In the genomic region with DNA sequence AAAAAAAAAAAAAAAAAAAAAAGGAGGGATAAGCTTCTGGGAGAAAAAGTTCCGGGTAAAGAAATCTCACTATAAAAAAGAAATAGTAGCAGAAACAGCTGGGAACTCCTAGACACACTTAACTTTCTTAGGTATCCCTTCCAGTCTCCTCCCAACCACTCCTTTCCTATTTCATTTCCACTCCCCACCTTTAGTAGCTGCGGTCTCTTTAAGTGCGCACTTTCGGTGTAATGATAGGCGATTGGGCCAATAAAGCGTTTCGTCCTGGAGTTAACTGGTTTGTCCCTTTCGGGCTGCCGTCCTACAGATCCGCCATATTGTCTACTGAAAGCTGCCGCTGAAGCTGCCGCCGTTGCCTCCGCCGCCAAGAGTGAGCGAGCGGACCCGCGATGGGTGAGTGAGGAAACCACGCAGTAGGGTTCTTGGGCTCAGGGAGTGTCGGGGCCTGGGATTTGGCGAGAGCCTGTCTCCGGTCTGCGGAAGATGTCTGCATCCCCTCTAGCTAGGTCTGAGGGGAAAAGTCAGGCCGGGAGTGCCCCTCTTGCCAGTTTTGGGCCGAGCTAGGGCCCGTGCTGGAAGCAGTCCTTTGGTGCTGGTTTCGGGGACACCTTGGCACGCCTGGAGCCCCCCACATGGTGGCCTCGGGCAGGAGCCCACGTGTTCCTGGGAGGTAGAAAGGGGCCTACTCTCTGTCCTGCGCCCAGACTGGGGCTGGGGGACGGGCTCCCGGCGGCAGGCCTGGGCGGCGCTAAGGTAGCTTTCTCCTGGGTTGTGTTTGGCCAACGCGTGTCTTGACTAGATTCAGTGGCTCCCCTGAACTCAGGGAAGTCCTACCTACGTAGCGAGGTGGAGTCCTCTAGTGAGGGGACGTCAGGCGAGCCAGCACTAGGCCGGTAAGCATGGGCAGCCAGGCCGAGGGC, we compare ENCODE assay signal across 8 cellular contexts. TPM values are rescaled to one million over a fixed set of nuclear protein-coding genes. Genes with fewer than 3 reads are reported as not detected.
DNase-seq lines count a peak whose midpoint lies in the region.

A gene (plus strand): TSS at position 315 of the 920 bp plus-strand sequence. CDS start 75 bp downstream, at position 390.

- in situ Hi-C loops in HAP-1 (cut with MboI; ENCODE audit: low sequenced_read_pairs) (no loop called here), SK-MEL-5 (cut with HindIII; ENCODE audit: low pct_unique_long_range_greater_than_20kb, low sequenced_read_pairs) (no loop called here)

- H3K4me3 ChIP-seq in HAP-1 (peak within 1 kb of the TSS; percentile 98), neuron (ENCODE audit: low read length) (peak within 1 kb of the TSS; percentile 96)

- no peaks in the 10 kb centered on the region for H3K27me3 ChIP-seq in HAP-1 (ENCODE audit: low read depth)
- no peaks in the 10 kb centered on the region for H3K27me3 ChIP-seq in neuron (ENCODE audit: insufficient read depth, low read length)

- H3K36me3 ChIP-seq in HAP-1 (replicated peaks) = peaks cover 12% of the 10 kb centered on the region
- H3K36me3 ChIP-seq in neuron (ENCODE audit: insufficient read depth, low read length) = peaks cover 3% of the 10 kb centered on the region

- H3K4me1 ChIP-seq in HAP-1 (peaks cover 6% of the 10 kb centered on the region), neuron (ENCODE audit: insufficient read depth, low read length) (peaks cover 6% of the 10 kb centered on the region)

- peak; percentile 96 for DNase-seq in EL
- DNase-seq in HAP-1 (ENCODE audit: low spot score in 2 of 2) = peak; percentile 93
- peak; percentile 95 for DNase-seq in NAMALWA (ENCODE audit: low spot score)
- peak; percentile 95 for DNase-seq in SK-MEL-5 (ENCODE audit: low read depth, low spot score)
- DNase-seq in activated naive CD4-positive, alpha-beta T cell (lab: John Stamatoyannopoulos, UW) = peak; percentile 63 to 81 (median 70)
- peak; percentile 92 for DNase-seq in foreskin melanocyte
- peak; percentile 95 for DNase-seq in stromal cell of bone marrow (ENCODE audit: low read depth)

- H3K9me3 ChIP-seq in HAP-1 (no peaks in the 10 kb centered on the region), neuron (ENCODE audit: low read length) (no peaks in the 10 kb centered on the region)

- H2AFZ ChIP-seq in neuron (ENCODE audit: low read depth, low read length) = peak within 1 kb of the TSS; percentile 92

RNA-seq across cellular contexts. Expression of the gene that starts here (rescaled TPM):
- total RNA-seq in SK-MEL-5 (2014; rRNA removed; shearing (Covaris generic)) = 33.8 and 34.1 TPM in 2 replicates
- polyA plus RNA-seq in SK-MEL-5 (2015; cell fraction: cytosol; rRNA removed) = 29.2 and 40.4 TPM in 2 replicates
- 18.3 and 19.1 TPM in 2 replicates for polyA plus RNA-seq in SK-MEL-5 (2015; cell fraction: nucleus; rRNA removed)

Comparison
In these comparisons a context has a peak if more than half of its experiments do, and no peak if none do; other contexts are left out.
1. Peak in every context shown above with its lines: DNase-seq and H3K4me3 ChIP-seq.